20 cellular contexts compared by ENCODE assay signal in genomic region chr22:49507607-49508292, GRCh38.
DNase-seq lines count a peak whose midpoint lies in the region; ATAC-seq and TF ChIP-seq lines count a peak whose summit lies in the region.
"Had no signal": no experiment of that assay in that cellular context is flagged by ENCODE, and none has a peak within 500 bp of the region (broad histone marks: within the 10 kb centered on the region; RNA-seq: fewer than 3 reads in every experiment).

No MANE protein-coding gene starts in this region.

- H3K27me3 ChIP-seq in tibial artery = no peaks in the 10 kb centered on the region

- ATAC-seq in left ventricle myocardium superior = no peak
- ATAC-seq: A549, GM12878, HCT116 had no signal

- TF ChIP-seq CTCF in tibial artery (IDR thresholded peaks at IDR 0.05) = no peak

- H3K9me3 ChIP-seq in tibial artery = peaks cover 0 to 9% (median 0%) of the 10 kb centered on the region in 3 donors
- H3K9me3 ChIP-seq: A549 had no signal

- H3K4me3 ChIP-seq in tibial artery = no peak overlapping the region
- H3K4me3 ChIP-seq: A549, GM12878 had no signal

- H3K4me1 ChIP-seq in tibial artery = no peaks in the 10 kb centered on the region

- H3K27ac ChIP-seq in tibial artery = no peak overlapping the region
- H3K27ac ChIP-seq: 22Rv1, A549, C4-2B had no signal

- H3K36me3 ChIP-seq in tibial artery = no peaks in the 10 kb centered on the region

- DNase-seq in DMS 273 (lab: John Stamatoyannopoulos, UW; ENCODE audit: unreplicated experiment) = peak; percentile 12
- no peak for DNase-seq in DMS 273 treated with DMSO at 0.1 percent for 48 hours (lab: John Stamatoyannopoulos, UW)
- DNase-seq in cardiac septum (ENCODE audit: low spot score) = peak; percentile 9
- no peak for DNase-seq in left ventricle myocardium superior
- DNase-seq in islet precursor cell = peak; percentile 29
- peak; percentile 2 to 32 for DNase-seq in tibial artery
- DNase-seq in stimulated activated CD8-positive, alpha-beta memory T cell treated with anti-CD3 and anti-CD28 coated beads, Interleukin-4, amount 100 ng/mL, for 48 hours = no peak
- no peak for DNase-seq in SW 1271 (lab: John Stamatoyannopoulos, UW)
- DNase-seq: AML-193; Caco-2; CD4-positive, alpha-beta T cell; DMS79 treated with DMSO at 0.1 percent for 48 hours; GOT3; H7; HFFc6 had no signal

- intact Hi-C loops in cardiac septum (cut with DNase I) (no loop called here), left ventricle myocardium superior (cut with micrococcal nuclease) (no loop called here), tibial artery (cut with DNase I; ENCODE audit: low total_unique reads) (no loop called here)

Comparison
In these comparisons a context has a peak if more than half of its experiments do, and no peak if none do; other contexts are left out.
1. DNase-seq: peak in DMS 273 (single experiment), cardiac septum (single experiment), islet precursor cell (single experiment) and tibial artery (2 of 2); none in DMS 273 treated with DMSO at 0.1 percent for 48 hours (single experiment), left ventricle myocardium superior (single experiment), stimulated activated CD8-positive, alpha-beta memory T cell treated with anti-CD3 and anti-CD28 coated beads, Interleukin-4, amount 100 ng/mL, for 48 hours (single experiment) and SW 1271 (0 of 2).